In genomic region chr1:204274441-204274840, GRCh38 we compare ENCODE assay signal across 20 cellular contexts.
DNase-seq lines count a peak whose midpoint lies in the region; ATAC-seq, FAIRE-seq and TF ChIP-seq lines count a peak whose summit lies in the region.
"Had no signal": no experiment of that assay in that cellular context is flagged by ENCODE, and none has a peak within 500 bp of the region (broad histone marks: within the 10 kb centered on the region; RNA-seq: fewer than 3 reads in every experiment).

No MANE protein-coding gene starts in this region.

- no peaks in the 10 kb centered on the region for H3K36me3 Mint-ChIP-seq in astrocyte (ENCODE audit: low read depth, unreplicated experiment)
- peaks cover 5% of the 10 kb centered on the region for H3K36me3 Mint-ChIP-seq in glutamatergic neuron (ENCODE audit: unreplicated experiment)
- H3K36me3 Mint-ChIP-seq in activated CD4-positive, alpha-beta T cell treated with anti-CD3 and anti-CD28 coated beads, Interleukin-2, amount 10 ng/mL, durations not matched to agents 7 days and 5 days (ENCODE audit: low read depth): no peaks in the 10 kb centered on the region
- H3K36me3 Mint-ChIP-seq: CD14-positive monocyte had no signal

- no peak overlapping the region for H3K4me2 ChIP-seq in astrocyte (ENCODE audit: low read length)
- H3K4me2 ChIP-seq: A549, GM23338 had no signal

- DNase-seq in GM03348 (ENCODE audit: low spot score): peak; percentile 65
- peak; percentile 66 for DNase-seq in astrocyte (ENCODE audit: low read depth)
- no peak for DNase-seq in glutamatergic neuron
- no peak for DNase-seq in stomach
- DNase-seq in HAP-1 (ENCODE audit: low spot score in 2 of 2): no peak
- DNase-seq in activated CD4-positive, alpha-beta T cell treated with anti-CD3 and anti-CD28 coated beads, Interleukin-2, amount 10 ng/mL, durations not matched to agents 7 days and 5 days: no peak
- DNase-seq: DMS79 treated with DMSO at 0.1 percent for 48 hours, Kasumi-1, MG63, NCI-H1048, NCI-H1436, NCI-H1930, NCI-H226, NCI-H524, RPMI8226, SHP77 treated with DMSO at 0.1 percent for 48 hours had no signal

- 50 to 59% (median 54%) methylated on average over 2 of the region's 2 CpGs for WGBS in stomach, 5 donors

- H3K9me3 Mint-ChIP-seq in astrocyte (ENCODE audit: unreplicated experiment): no peaks in the 10 kb centered on the region
- peaks cover 14% of the 10 kb centered on the region for H3K9me3 Mint-ChIP-seq in glutamatergic neuron (ENCODE audit: unreplicated experiment)
- no peaks in the 10 kb centered on the region for H3K9me3 Mint-ChIP-seq in activated CD4-positive, alpha-beta T cell treated with anti-CD3 and anti-CD28 coated beads, Interleukin-2, amount 10 ng/mL, durations not matched to agents 7 days and 5 days
- H3K9me3 Mint-ChIP-seq: CD14-positive monocyte, GM23338 had no signal

- H3K36me3 ChIP-seq in astrocyte (ENCODE audit: insufficient read depth, low read length) (no peaks in the 10 kb centered on the region), stomach (peaks cover 16 to 53% (median 46%) of the 10 kb centered on the region in 4 donors), HAP-1 (replicated peaks) (no peaks in the 10 kb centered on the region)
- H3K36me3 ChIP-seq: MG63 had no signal

- no peak overlapping the region for H2AFZ ChIP-seq in astrocyte (ENCODE audit: low read depth, low read length)
- H2AFZ ChIP-seq: GM23338 had no signal

- H3K4me1 ChIP-seq in astrocyte (ENCODE audit: insufficient read depth, low read length) (no peaks in the 10 kb centered on the region), stomach (peaks cover 41 to 56% (median 46%) of the 10 kb centered on the region in 4 donors), HAP-1 (no peaks in the 10 kb centered on the region)

- H3K27ac Mint-ChIP-seq in astrocyte (ENCODE audit: unreplicated experiment) (no peak overlapping the region), glutamatergic neuron (ENCODE audit: unreplicated experiment) (peak overlapping the region; percentile 31)
- no peak overlapping the region for H3K27ac Mint-ChIP-seq in activated CD4-positive, alpha-beta T cell treated with anti-CD3 and anti-CD28 coated beads, Interleukin-2, amount 10 ng/mL, durations not matched to agents 7 days and 5 days
- H3K27ac Mint-ChIP-seq: GM23338 had no signal

- no peak for TF ChIP-seq CTCF in astrocyte (IDR thresholded peaks at IDR 0.05; ENCODE audit: insufficient read depth, low read depth, low read length)
- TF ChIP-seq CTCF in glutamatergic neuron (IDR thresholded peaks at IDR 0.05; ENCODE audit: partially characterized antibody, unreplicated experiment): no peak
- no peak for TF ChIP-seq CTCF in stomach (IDR thresholded peaks at IDR 0.05)

- no peak for FAIRE-seq in astrocyte (lab: Jason Lieb, UNC)
- FAIRE-seq: A549 had no signal

- no peak overlapping the region for H3K4me3 Mint-ChIP-seq in astrocyte (ENCODE audit: unreplicated experiment)
- H3K4me3 Mint-ChIP-seq in glutamatergic neuron (ENCODE audit: unreplicated experiment): no peak overlapping the region
- H3K4me3 Mint-ChIP-seq in activated CD4-positive, alpha-beta T cell treated with anti-CD3 and anti-CD28 coated beads, Interleukin-2, amount 10 ng/mL, durations not matched to agents 7 days and 5 days: no peak overlapping the region
- H3K4me3 Mint-ChIP-seq: CD14-positive monocyte, GM23338 had no signal

- no peak for ATAC-seq in GM19397 (IDR thresholded peaks at IDR 0.05; ENCODE audit: unreplicated experiment)
- ATAC-seq: A549, GM23338 had no signal

- H3K4me3 ChIP-seq in astrocyte (ENCODE audit: insufficient read depth, low read depth, low read length) (no peak overlapping the region), stomach (no peak overlapping the region), HAP-1 (no peak overlapping the region)
- H3K4me3 ChIP-seq: A549, GM23338, MG63 had no signal

- H3K79me2 ChIP-seq in astrocyte (ENCODE audit: insufficient read depth, low read length): no peaks in the 10 kb centered on the region

- no peak for TF ChIP-seq POLR2A in stomach (IDR thresholded peaks at IDR 0.05)

- no peak overlapping the region for H3K27ac ChIP-seq in astrocyte (ENCODE audit: low read depth, low read length)
- H3K27ac ChIP-seq in stomach: peak overlapping the region in 3 of 5 donors; percentile 15 to 47 (median 35)
- H3K27ac ChIP-seq: A549 had no signal

- H4K20me1 ChIP-seq in astrocyte (ENCODE audit: insufficient read depth, low read length): no peaks in the 10 kb centered on the region

- in situ Hi-C loops in HAP-1 (cut with MboI; ENCODE audit: low sequenced_read_pairs): no loop called here

- no peak for TF ChIP-seq EP300 in stomach (IDR thresholded peaks at IDR 0.05)

- intact Hi-C loops in stomach (cut with DNase I; ENCODE audit: low total_unique reads): no loop called here

- no peak overlapping the region for H3K9ac ChIP-seq in astrocyte (ENCODE audit: low read length)

- H3K27me3 ChIP-seq in astrocyte (ENCODE audit: insufficient read depth, low read length): peaks cover 42% of the 10 kb centered on the region
- H3K27me3 ChIP-seq in stomach: no peaks in the 10 kb centered on the region
- H3K27me3 ChIP-seq in HAP-1 (ENCODE audit: low read depth): peaks cover 29% of the 10 kb centered on the region

- CTCF ChIA-PET in activated CD4-positive, alpha-beta T cell treated with anti-CD3 and anti-CD28 coated beads, Interleukin-2, amount 10 ng/mL, durations not matched to agents 7 days and 5 days (lab: Charles Lee): no interaction called here

- H3K27me3 Mint-ChIP-seq in astrocyte (ENCODE audit: low read depth, unreplicated experiment) (peaks cover 46% of the 10 kb centered on the region), glutamatergic neuron (ENCODE audit: unreplicated experiment) (peaks cover 6% of the 10 kb centered on the region)
- peaks cover 4% of the 10 kb centered on the region for H3K27me3 Mint-ChIP-seq in activated CD4-positive, alpha-beta T cell treated with anti-CD3 and anti-CD28 coated beads, Interleukin-2, amount 10 ng/mL, durations not matched to agents 7 days and 5 days

- no peaks in the 10 kb centered on the region for H3K9me3 ChIP-seq in astrocyte (ENCODE audit: insufficient read depth, low read depth, low read length)
- H3K9me3 ChIP-seq in stomach: no peaks in the 10 kb centered on the region
- no peaks in the 10 kb centered on the region for H3K9me3 ChIP-seq in HAP-1
- H3K9me3 ChIP-seq: A549, MG63 had no signal

- POLR2A ChIA-PET in activated CD4-positive, alpha-beta T cell treated with anti-CD3 and anti-CD28 coated beads, Interleukin-2, amount 10 ng/mL, durations not matched to agents 7 days and 5 days (lab: Charles Lee): no interaction called here

- H3K4me1 Mint-ChIP-seq in astrocyte (ENCODE audit: low read depth, unreplicated experiment) (no peaks in the 10 kb centered on the region), glutamatergic neuron (ENCODE audit: low read depth, unreplicated experiment) (peaks cover 26% of the 10 kb centered on the region)
- H3K4me1 Mint-ChIP-seq in activated CD4-positive, alpha-beta T cell treated with anti-CD3 and anti-CD28 coated beads, Interleukin-2, amount 10 ng/mL, durations not matched to agents 7 days and 5 days: no peaks in the 10 kb centered on the region

Comparison
In these comparisons a context has a peak if more than half of its experiments do, and no peak if none do; other contexts are left out.
1. DNase-seq: peak in GM03348 (single experiment) and astrocyte (single experiment); none in glutamatergic neuron (single experiment), stomach (single experiment), HAP-1 (0 of 2) and activated CD4-positive, alpha-beta T cell treated with anti-CD3 and anti-CD28 coated beads, Interleukin-2, amount 10 ng/mL, durations not matched to agents 7 days and 5 days (single experiment).